Comparison of ENCODE assay signal across 1 cellular context in the genomic region with DNA sequence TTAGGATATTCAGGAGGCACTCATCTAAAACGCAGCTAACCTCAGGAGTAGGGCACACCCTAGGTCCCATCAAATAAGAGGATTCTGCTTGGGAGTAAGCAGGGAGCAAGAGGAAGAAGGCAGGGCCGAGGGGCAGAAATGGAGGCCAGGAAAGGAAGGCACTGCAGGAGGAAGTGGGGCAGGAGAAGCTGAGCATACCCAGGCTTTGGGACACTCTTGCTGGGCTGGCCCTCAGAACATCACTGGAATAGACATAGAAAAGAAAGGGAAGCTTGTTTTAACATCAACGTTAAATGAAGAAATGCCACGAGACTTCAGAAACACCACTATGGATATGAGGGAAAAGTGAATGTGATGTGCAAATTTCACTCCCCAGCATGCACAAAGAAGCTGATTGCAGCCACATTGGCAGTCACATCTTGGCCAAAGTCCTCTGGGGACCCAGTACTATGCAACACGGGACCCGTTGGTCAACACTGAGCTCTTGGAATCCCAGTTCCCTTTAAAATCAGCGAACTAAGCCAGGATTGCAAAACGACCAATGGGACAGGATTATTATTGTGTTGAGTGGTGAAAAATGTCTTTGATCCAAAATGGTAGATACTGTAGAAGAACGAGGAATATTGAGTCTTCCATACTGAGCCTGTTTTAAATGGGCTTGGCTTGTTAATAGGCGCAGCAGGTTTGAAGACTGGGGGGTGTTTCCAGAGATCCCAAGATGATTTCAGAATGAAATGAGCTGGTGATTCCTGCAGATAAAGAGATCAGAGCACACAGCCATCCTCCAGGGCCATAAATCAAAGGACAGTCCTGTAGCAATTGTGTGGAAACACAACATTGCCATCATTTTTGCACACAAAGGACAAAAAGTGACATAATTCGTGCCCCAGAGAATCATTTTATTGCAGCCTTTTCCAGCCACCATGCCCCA.
TF ChIP-seq lines count a peak whose summit lies in the region.

No MANE protein-coding gene starts in this region.

TF ChIP-seq in HepG2, 621 proteins besides CTCF, POLR2A, EP300 and RAD21 (continued from another document and continues in another):
- TF ChIP-seq, protein P1, sequence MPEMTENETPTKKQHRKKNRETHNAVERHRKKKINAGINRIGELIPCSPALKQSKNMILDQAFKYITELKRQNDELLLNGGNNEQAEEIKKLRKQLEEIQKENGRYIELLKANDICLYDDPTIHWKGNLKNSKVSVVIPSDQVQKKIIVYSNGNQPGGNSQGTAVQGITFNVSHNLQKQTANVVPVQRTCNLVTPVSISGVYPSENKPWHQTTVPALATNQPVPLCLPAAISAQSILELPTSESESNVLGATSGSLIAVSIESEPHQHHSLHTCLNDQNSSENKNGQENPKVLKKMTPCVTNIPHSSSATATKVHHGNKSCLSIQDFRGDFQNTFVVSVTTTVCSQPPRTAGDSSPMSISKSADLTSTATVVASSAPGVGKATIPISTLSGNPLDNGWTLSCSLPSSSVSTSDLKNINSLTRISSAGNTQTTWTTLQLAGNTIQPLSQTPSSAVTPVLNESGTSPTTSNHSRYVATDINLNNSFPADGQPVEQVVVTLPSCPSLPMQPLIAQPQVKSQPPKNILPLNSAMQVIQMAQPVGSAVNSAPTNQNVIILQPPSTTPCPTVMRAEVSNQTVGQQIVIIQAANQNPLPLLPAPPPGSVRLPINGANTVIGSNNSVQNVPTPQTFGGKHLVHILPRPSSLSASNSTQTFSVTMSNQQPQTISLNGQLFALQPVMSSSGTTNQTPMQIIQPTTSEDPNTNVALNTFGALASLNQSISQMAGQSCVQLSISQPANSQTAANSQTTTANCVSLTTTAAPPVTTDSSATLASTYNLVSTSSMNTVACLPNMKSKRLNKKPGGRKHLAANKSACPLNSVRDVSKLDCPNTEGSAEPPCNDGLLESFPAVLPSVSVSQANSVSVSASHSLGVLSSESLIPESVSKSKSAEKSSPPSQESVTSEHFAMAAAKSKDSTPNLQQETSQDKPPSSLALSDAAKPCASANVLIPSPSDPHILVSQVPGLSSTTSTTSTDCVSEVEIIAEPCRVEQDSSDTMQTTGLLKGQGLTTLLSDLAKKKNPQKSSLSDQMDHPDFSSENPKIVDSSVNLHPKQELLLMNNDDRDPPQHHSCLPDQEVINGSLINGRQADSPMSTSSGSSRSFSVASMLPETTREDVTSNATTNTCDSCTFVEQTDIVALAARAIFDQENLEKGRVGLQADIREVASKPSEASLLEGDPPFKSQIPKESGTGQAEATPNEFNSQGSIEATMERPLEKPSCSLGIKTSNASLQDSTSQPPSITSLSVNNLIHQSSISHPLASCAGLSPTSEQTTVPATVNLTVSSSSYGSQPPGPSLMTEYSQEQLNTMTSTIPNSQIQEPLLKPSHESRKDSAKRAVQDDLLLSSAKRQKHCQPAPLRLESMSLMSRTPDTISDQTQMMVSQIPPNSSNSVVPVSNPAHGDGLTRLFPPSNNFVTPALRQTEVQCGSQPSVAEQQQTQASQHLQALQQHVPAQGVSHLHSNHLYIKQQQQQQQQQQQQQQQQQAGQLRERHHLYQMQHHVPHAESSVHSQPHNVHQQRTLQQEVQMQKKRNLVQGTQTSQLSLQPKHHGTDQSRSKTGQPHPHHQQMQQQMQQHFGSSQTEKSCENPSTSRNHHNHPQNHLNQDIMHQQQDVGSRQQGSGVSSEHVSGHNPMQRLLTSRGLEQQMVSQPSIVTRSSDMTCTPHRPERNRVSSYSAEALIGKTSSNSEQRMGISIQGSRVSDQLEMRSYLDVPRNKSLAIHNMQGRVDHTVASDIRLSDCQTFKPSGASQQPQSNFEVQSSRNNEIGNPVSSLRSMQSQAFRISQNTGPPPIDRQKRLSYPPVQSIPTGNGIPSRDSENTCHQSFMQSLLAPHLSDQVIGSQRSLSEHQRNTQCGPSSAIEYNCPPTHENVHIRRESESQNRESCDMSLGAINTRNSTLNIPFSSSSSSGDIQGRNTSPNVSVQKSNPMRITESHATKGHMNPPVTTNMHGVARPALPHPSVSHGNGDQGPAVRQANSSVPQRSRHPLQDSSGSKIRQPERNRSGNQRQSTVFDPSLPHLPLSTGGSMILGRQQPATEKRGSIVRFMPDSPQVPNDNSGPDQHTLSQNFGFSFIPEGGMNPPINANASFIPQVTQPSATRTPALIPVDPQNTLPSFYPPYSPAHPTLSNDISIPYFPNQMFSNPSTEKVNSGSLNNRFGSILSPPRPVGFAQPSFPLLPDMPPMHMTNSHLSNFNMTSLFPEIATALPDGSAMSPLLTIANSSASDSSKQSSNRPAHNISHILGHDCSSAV (CRISPR knock-in tag; IDR thresholded peaks at IDR 0.05; ENCODE audit: borderline replicate concordance): no peak
- TF ChIP-seq SYNCRIP (IDR thresholded peaks at IDR 0.05; ENCODE audit: insufficient read depth, low read depth, low read length): no peak
- TF ChIP-seq, protein P2, sequence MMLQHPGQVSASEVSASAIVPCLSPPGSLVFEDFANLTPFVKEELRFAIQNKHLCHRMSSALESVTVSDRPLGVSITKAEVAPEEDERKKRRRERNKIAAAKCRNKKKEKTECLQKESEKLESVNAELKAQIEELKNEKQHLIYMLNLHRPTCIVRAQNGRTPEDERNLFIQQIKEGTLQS (CRISPR knock-in tag; IDR thresholded peaks at IDR 0.05): peak; percentile 67
- TF ChIP-seq SMARCC2 (IDR thresholded peaks at IDR 0.05): no peak
- TF ChIP-seq ZNF710 (CRISPR knock-in tag; IDR thresholded peaks at IDR 0.05; ENCODE audit: borderline replicate concordance): no peak
- peak; percentile 33; the same call in 1 of the 2 replicates for TF ChIP-seq GABPB1 (CRISPR knock-in tag; IDR thresholded peaks at IDR 0.05)
- TF ChIP-seq, protein P3, sequence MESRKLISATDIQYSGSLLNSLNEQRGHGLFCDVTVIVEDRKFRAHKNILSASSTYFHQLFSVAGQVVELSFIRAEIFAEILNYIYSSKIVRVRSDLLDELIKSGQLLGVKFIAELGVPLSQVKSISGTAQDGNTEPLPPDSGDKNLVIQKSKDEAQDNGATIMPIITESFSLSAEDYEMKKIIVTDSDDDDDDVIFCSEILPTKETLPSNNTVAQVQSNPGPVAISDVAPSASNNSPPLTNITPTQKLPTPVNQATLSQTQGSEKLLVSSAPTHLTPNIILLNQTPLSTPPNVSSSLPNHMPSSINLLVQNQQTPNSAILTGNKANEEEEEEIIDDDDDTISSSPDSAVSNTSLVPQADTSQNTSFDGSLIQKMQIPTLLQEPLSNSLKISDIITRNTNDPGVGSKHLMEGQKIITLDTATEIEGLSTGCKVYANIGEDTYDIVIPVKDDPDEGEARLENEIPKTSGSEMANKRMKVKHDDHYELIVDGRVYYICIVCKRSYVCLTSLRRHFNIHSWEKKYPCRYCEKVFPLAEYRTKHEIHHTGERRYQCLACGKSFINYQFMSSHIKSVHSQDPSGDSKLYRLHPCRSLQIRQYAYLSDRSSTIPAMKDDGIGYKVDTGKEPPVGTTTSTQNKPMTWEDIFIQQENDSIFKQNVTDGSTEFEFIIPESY (CRISPR knock-in tag; IDR thresholded peaks at IDR 0.05): peak; percentile 42; the same call in 1 of the 2 replicates
- TF ChIP-seq RERE (CRISPR knock-in tag; IDR thresholded peaks at IDR 0.05; ENCODE audit: low read depth): peak; percentile 60; the same call in 1 of the 2 replicates
- no peak for TF ChIP-seq TRIM24 (CRISPR knock-in tag; IDR thresholded peaks at IDR 0.05)
- peak; percentile 78 for TF ChIP-seq HOXA3 (CRISPR knock-in tag; IDR thresholded peaks at IDR 0.05)
- 0 out of 2 replicates have a peak, but pooled peaks have one; percentile 6 for TF ChIP-seq MAFF (IDR thresholded peaks at IDR 0.05; ENCODE audit: low read depth, low read length)
- TF ChIP-seq ZNF205 (CRISPR knock-in tag; IDR thresholded peaks at IDR 0.05): peak; percentile 70; the same call in 1 of the 2 replicates
- TF ChIP-seq ZFP82 (CRISPR knock-in tag; IDR thresholded peaks at IDR 0.05; ENCODE audit: borderline replicate concordance): 0 out of 2 replicates have a peak, but pooled peaks have one; percentile 18
- peak; percentile 37; the same call in 1 of the 2 replicates for TF ChIP-seq CC2D1A (CRISPR knock-in tag; IDR thresholded peaks at IDR 0.05)
- TF ChIP-seq FOSL2 (CRISPR knock-in tag; IDR thresholded peaks at IDR 0.05): peak; percentile 91
- TF ChIP-seq PHB2 (IDR thresholded peaks at IDR 0.05; ENCODE audit: partially characterized antibody): no peak
- TF ChIP-seq THAP11 (CRISPR knock-in tag; IDR thresholded peaks at IDR 0.05): peak; percentile 65
- TF ChIP-seq, protein P4, sequence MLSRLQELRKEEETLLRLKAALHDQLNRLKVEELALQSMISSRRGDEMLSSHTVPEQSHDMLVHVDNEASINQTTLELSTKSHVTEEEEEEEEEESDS (CRISPR knock-in tag; IDR thresholded peaks at IDR 0.05; ENCODE audit: borderline replicate concordance): no peak
- 0 out of 2 replicates have a peak, but pooled peaks have one; percentile 24 for TF ChIP-seq MTA1 (CRISPR knock-in tag; IDR thresholded peaks at IDR 0.05; ENCODE audit: borderline replicate concordance)
- TF ChIP-seq ZNF615 (CRISPR knock-in tag; IDR thresholded peaks at IDR 0.05; ENCODE audit: borderline replicate concordance): no peak
- TF ChIP-seq, protein P5, sequence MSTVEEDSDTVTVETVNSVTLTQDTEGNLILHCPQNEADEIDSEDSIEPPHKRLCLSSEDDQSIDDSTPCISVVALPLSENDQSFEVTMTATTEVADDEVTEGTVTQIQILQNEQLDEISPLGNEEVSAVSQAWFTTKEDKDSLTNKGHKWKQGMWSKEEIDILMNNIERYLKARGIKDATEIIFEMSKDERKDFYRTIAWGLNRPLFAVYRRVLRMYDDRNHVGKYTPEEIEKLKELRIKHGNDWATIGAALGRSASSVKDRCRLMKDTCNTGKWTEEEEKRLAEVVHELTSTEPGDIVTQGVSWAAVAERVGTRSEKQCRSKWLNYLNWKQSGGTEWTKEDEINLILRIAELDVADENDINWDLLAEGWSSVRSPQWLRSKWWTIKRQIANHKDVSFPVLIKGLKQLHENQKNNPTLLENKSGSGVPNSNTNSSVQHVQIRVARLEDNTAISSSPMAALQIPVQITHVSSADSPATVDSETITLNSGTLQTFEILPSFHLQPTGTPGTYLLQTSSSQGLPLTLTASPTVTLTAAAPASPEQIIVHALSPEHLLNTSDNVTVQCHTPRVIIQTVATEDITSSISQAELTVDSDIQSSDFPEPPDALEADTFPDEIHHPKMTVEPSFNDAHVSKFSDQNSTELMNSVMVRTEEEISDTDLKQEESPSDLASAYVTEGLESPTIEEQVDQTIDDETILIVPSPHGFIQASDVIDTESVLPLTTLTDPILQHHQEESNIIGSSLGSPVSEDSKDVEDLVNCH (CRISPR knock-in tag; IDR thresholded peaks at IDR 0.05): no peak
- peak; percentile 82 for TF ChIP-seq SAP130 (CRISPR knock-in tag; IDR thresholded peaks at IDR 0.05; ENCODE audit: low read depth)
- no peak for TF ChIP-seq PRDM4 (CRISPR knock-in tag; IDR thresholded peaks at IDR 0.05; ENCODE audit: borderline replicate concordance)
- TF ChIP-seq DNMT3B (CRISPR knock-in tag; conservative IDR thresholded peaks at IDR 0.05): no peak
- no peak for TF ChIP-seq ZBTB7A (CRISPR knock-in tag; IDR thresholded peaks at IDR 0.05)
